8 cellular contexts compared by ENCODE assay signal in genomic region chr3:66490214-66490613, GRCh38. TPM values are rescaled to one million over a fixed set of nuclear protein-coding genes. Genes with fewer than 3 reads are reported as not detected.
A peak's percentile ranks its signal among the peaks of the same experiment; 100 is the strongest.
DNase-seq lines count a peak whose midpoint lies in the region; ATAC-seq, FAIRE-seq and TF ChIP-seq lines count a peak whose summit lies in the region.

No MANE protein-coding gene starts in this region.

- WGBS in H1 (ENCODE audit: extremely low coverage in 1 of 2, insufficient coverage in 1 of 2, insufficient read length in 1 of 2, insufficient replicate concordance in 2 of 2, low coverage in 1 of 2, low lambda C conversion rate in 2 of 2, missing lambda C conversion rate in 1 of 2), 2 experiments: 89% methylated on average over 4 of the region's 4 CpGs; no CpG with 5 or more reads in 1 of the 2 experiments

- no peaks in the 10 kb centered on the region for H3K27me3 ChIP-seq in H1 (replicated peaks in 1 of 4; ENCODE audit: control insufficient read depth in 3 of 4, extremely low read depth in 1 of 4, insufficient read depth in 3 of 4, low read length in 3 of 4)

- peak overlapping the region; percentile 46 for H3K4me3 Mint-ChIP-seq in activated CD4-positive, alpha-beta T cell treated with anti-CD3 and anti-CD28 coated beads for 36 hours
- H3K4me3 Mint-ChIP-seq in stimulated activated naive B cell treated with anti-CD40 and anti-IgM and Interleukin-4, amounts not matched to agents 10 μg/mL and 1 μg/mL and 100 μg/mL, for 72 hours: peak overlapping the region in 1 of 2 donors; percentile 35

- H2BK20ac ChIP-seq in H1 (ENCODE audit: low read length): no peak overlapping the region

- no peak overlapping the region for H2BK15ac ChIP-seq in H1 (ENCODE audit: low read length)

- H4K91ac ChIP-seq in H1 (replicated peaks; ENCODE audit: insufficient read length, low read length): no peak overlapping the region

- no peak overlapping the region for H3K23ac ChIP-seq in H1 (ENCODE audit: insufficient read length)

- peak; percentile 34 for DNase-seq in activated CD4-positive, alpha-beta T cell treated with anti-CD3 and anti-CD28 coated beads for 36 hours
- DNase-seq in activated CD4-positive, alpha-beta T cell treated with anti-CD3 and anti-CD28 coated beads, Interleukin-2, amount 50 U/mL, for 4 hours: no peak
- peak; percentile 9 to 33 for DNase-seq in Kasumi-1 (lab: John Stamatoyannopoulos, UW)
- no peak for DNase-seq in H1 (ENCODE audit: low read depth in 1 of 2, low spot score in 2 of 2)
- no peak for DNase-seq in stimulated activated naive B cell treated with anti-CD40 and anti-IgM and Interleukin-4, amounts not matched to agents 10 μg/mL and 1 μg/mL and 100 μg/mL, for 72 hours
- DNase-seq in NCI-H526 treated with DMSO at 0.1 percent for 48 hours (lab: John Stamatoyannopoulos, UW): no peak
- DNase-seq in T1000 (lab: John Stamatoyannopoulos, UW): no peak

- peaks cover 6 to 32% of the 10 kb centered on the region in 2 experiments for H4K20me1 ChIP-seq in H1 (replicated peaks in 1 of 2; ENCODE audit: control insufficient read depth in 1 of 2, insufficient read depth in 2 of 2, low read length in 2 of 2)

- no peaks in the 10 kb centered on the region for H3K27me3 Mint-ChIP-seq in activated CD4-positive, alpha-beta T cell treated with anti-CD3 and anti-CD28 coated beads for 36 hours
- H3K27me3 Mint-ChIP-seq in stimulated activated naive B cell treated with anti-CD40 and anti-IgM and Interleukin-4, amounts not matched to agents 10 μg/mL and 1 μg/mL and 100 μg/mL, for 72 hours: peaks cover 7 to 12% of the 10 kb centered on the region in 2 donors

- POLR2A ChIA-PET in activated CD4-positive, alpha-beta T cell treated with anti-CD3 and anti-CD28 coated beads for 36 hours (lab: Charles Lee): interaction anchor here (0.6 to 1.0 kb wide), 2 partner anchors 10 to 21 kb away, joined by 3 read pairs; no protein-coding TSS in a partner anchor
- POLR2A ChIA-PET in H1 (lab: Charles Lee; ENCODE audit: partially characterized antibody): interaction anchor here (0.6 to 7.5 kb wide), 7 partner anchors 9 to 237 kb away, joined by 3 to 51 read pairs (median 3); no protein-coding TSS in a partner anchor

- no peak for TF ChIP-seq RAD21 in H1 (IDR thresholded peaks at IDR 0.05 in 1 of 2, conservative IDR thresholded peaks at IDR 0.05 in 1 of 2; ENCODE audit: low read depth in 2 of 2, low read length in 2 of 2)

- no peaks in the 10 kb centered on the region for H3K36me3 ChIP-seq in H1 (ENCODE audit: control insufficient read depth in 2 of 4, insufficient read depth in 4 of 4, low read length in 3 of 4)

- no peaks in the 10 kb centered on the region for H3K9me3 ChIP-seq in H1 (ENCODE audit: insufficient read depth in 2 of 2, low read depth in 1 of 2, low read length in 1 of 2)

- CTCF ChIA-PET in activated CD4-positive, alpha-beta T cell treated with anti-CD3 and anti-CD28 coated beads for 36 hours (lab: Charles Lee): interaction anchor here (0.7 to 3.9 kb wide), 10 partner anchors 8 to 99 kb away, joined by 3 to 21 read pairs (median 6); partner anchors contain the start of gene LRIG1
- CTCF ChIA-PET in H1 (lab: Charles Lee; ENCODE audit: partially characterized antibody): interaction anchor here (0.6 to 2.4 kb wide), 7 partner anchors 9 to 368 kb away, joined by 3 to 13 read pairs (median 3); no protein-coding TSS in a partner anchor

- peak; percentile 45 for ATAC-seq in activated CD4-positive, alpha-beta T cell treated with anti-CD3 and anti-CD28 coated beads for 36 hours
- ATAC-seq in stimulated activated naive B cell treated with anti-CD40 and anti-IgM and Interleukin-4, amounts not matched to agents 10 μg/mL and 1 μg/mL and 100 μg/mL, for 72 hours (replicated peaks): peak; percentile 54 to 55
- no peak for ATAC-seq in GM18520 (IDR thresholded peaks at IDR 0.05; ENCODE audit: unreplicated experiment)

- 0 out of 2 replicates have a peak overlapping the region, but pooled peaks have one; percentile 24 for H3K18ac ChIP-seq in H1 (ENCODE audit: extremely low read depth, low read length)

- intact Hi-C loops in activated CD4-positive, alpha-beta T cell treated with anti-CD3 and anti-CD28 coated beads for 36 hours (cut with DNase I, micrococcal nuclease): loop anchor here in 1 of 2 experiments (10.0 kb wide), 1 partner anchor 325 kb away; no protein-coding TSS in a partner anchor

- no peak overlapping the region for H2BK120ac ChIP-seq in H1 (replicated peaks; ENCODE audit: low read depth, low read length)

- H3K4me3 ChIP-seq in H1 (ENCODE audit: extremely low read depth in 1 of 4, insufficient read depth in 2 of 4, low read depth in 3 of 4, low read length in 4 of 4): no peak overlapping the region

- peaks cover 81% of the 10 kb centered on the region for H3K4me1 Mint-ChIP-seq in activated CD4-positive, alpha-beta T cell treated with anti-CD3 and anti-CD28 coated beads for 36 hours
- H3K4me1 Mint-ChIP-seq in stimulated activated naive B cell treated with anti-CD40 and anti-IgM and Interleukin-4, amounts not matched to agents 10 μg/mL and 1 μg/mL and 100 μg/mL, for 72 hours: peaks cover 21 to 49% of the 10 kb centered on the region in 2 donors

- no peak overlapping the region for H3K14ac ChIP-seq in H1 (ENCODE audit: insufficient read length)

- H3K27ac ChIP-seq in H1 (ENCODE audit: low read depth, low read length): no peak overlapping the region

- no peak overlapping the region for H2BK5ac ChIP-seq in H1 (ENCODE audit: low read depth, low read length)

- H3K9ac ChIP-seq in H1 (replicated peaks in 1 of 4; ENCODE audit: extremely low read depth in 1 of 4, low read depth in 3 of 4, low read length in 3 of 4): no peak overlapping the region

- H3K79me2 ChIP-seq in H1 (ENCODE audit: control insufficient read depth in 1 of 2, insufficient read depth in 2 of 2, low read length in 2 of 2): peaks cover 56 to 100% of the 10 kb centered on the region in 2 experiments

- TF ChIP-seq EP300 in H1 (IDR thresholded peaks at IDR 0.05; ENCODE audit: borderline replicate concordance in 1 of 2, low read depth in 2 of 2, low read length in 2 of 2): no peak

- no peak; a peak in 1 of 3 replicates for TF ChIP-seq POLR2A in H1 (IDR thresholded peaks at IDR 0.05; ENCODE audit: control extremely low read depth in 1 of 2, low read depth in 2 of 2, low read length in 2 of 2)

- no peak for FAIRE-seq in H1 (lab: Jason Lieb, UNC)

- no peak overlapping the region for H3K56ac ChIP-seq in H1 (replicated peaks; ENCODE audit: insufficient read length, low read depth, low read length)

- no peaks in the 10 kb centered on the region for H3K9me3 Mint-ChIP-seq in activated CD4-positive, alpha-beta T cell treated with anti-CD3 and anti-CD28 coated beads for 36 hours (ENCODE audit: low read depth)
- H3K9me3 Mint-ChIP-seq in stimulated activated naive B cell treated with anti-CD40 and anti-IgM and Interleukin-4, amounts not matched to agents 10 μg/mL and 1 μg/mL and 100 μg/mL, for 72 hours: peaks cover 0 to 1% of the 10 kb centered on the region in 2 donors

- no peak for TF ChIP-seq CTCF in H1 (IDR thresholded peaks at IDR 0.05; ENCODE audit: control extremely low read depth in 1 of 3, insufficient read depth in 1 of 3, low read depth in 1 of 3, low read length in 3 of 3)

- H4K5ac ChIP-seq in H1 (ENCODE audit: insufficient read length, low read depth, low read length): no peak overlapping the region

- no peak overlapping the region for H2AFZ ChIP-seq in H1 (ENCODE audit: low read length)

- no peak overlapping the region for H3K4me2 ChIP-seq in H1 (ENCODE audit: insufficient read depth in 1 of 2, low read depth in 2 of 2, low read length in 2 of 2)

- H3K36me3 Mint-ChIP-seq in activated CD4-positive, alpha-beta T cell treated with anti-CD3 and anti-CD28 coated beads for 36 hours (ENCODE audit: low read depth): peaks cover 5% of the 10 kb centered on the region
- H3K36me3 Mint-ChIP-seq in stimulated activated naive B cell treated with anti-CD40 and anti-IgM and Interleukin-4, amounts not matched to agents 10 μg/mL and 1 μg/mL and 100 μg/mL, for 72 hours: peaks cover 0 to 4% of the 10 kb centered on the region in 2 donors

- H3K23me2 ChIP-seq in H1 (ENCODE audit: low read depth, low read length): no peaks in the 10 kb centered on the region

- no peak overlapping the region for H3K4ac ChIP-seq in H1 (replicated peaks; ENCODE audit: insufficient read length, low read depth, low read length)

- H4K8ac ChIP-seq in H1 (ENCODE audit: extremely low read depth, insufficient read depth, low read length): no peak overlapping the region

- peaks cover 11% of the 10 kb centered on the region for H3K79me1 ChIP-seq in H1 (ENCODE audit: low read depth, low read length)

- H2BK12ac ChIP-seq in H1 (ENCODE audit: low read depth, low read length): no peak overlapping the region

- H3K27ac Mint-ChIP-seq in activated CD4-positive, alpha-beta T cell treated with anti-CD3 and anti-CD28 coated beads for 36 hours: peak overlapping the region; percentile 90
- no peak overlapping the region for H3K27ac Mint-ChIP-seq in stimulated activated naive B cell treated with anti-CD40 and anti-IgM and Interleukin-4, amounts not matched to agents 10 μg/mL and 1 μg/mL and 100 μg/mL, for 72 hours

- H2AK5ac ChIP-seq in H1 (ENCODE audit: low read depth, low read length): no peak overlapping the region

- peaks cover 6 to 52% (median 39%) of the 10 kb centered on the region in 4 experiments for H3K4me1 ChIP-seq in H1 (replicated peaks in 1 of 4; ENCODE audit: control insufficient read depth in 3 of 4, insufficient read depth in 4 of 4, low read length in 3 of 4)

TF ChIP-seq in H1, 55 proteins besides CTCF, POLR2A, EP300 and RAD21 (continues in another document):
- TF ChIP-seq KDM4A (IDR thresholded peaks at IDR 0.05; ENCODE audit: low read depth, low read length, severe bottlenecking) (no peak), BRCA1 (IDR thresholded peaks at IDR 0.05; ENCODE audit: low read depth, low read length) (no peak), SUZ12 (IDR thresholded peaks at IDR 0.05; ENCODE audit: low read length) (no peak), SP2 (IDR thresholded peaks at IDR 0.05; ENCODE audit: low read length) (no peak), KDM1A (IDR thresholded peaks at IDR 0.05; ENCODE audit: borderline replicate concordance, low read length) (no peak), BACH1 (IDR thresholded peaks at IDR 0.05; ENCODE audit: low read length) (no peak), POU5F1 (IDR thresholded peaks at IDR 0.05; ENCODE audit: low read depth, low read length) (no peak), SAP30 (IDR thresholded peaks at IDR 0.05; ENCODE audit: insufficient read depth, insufficient replicate concordance, low read length) (no peak)

RNA-seq across cellular contexts. Expression of gene LRIG1, which starts 10.6 kb away (rescaled TPM):
- 10 to 100 TPM; 19.1 to 22.7 TPM for total RNA-seq in activated CD4-positive, alpha-beta T cell treated with anti-CD3 and anti-CD28 coated beads for 36 hours
- 78.1 and 86.8 TPM in 2 replicates for total RNA-seq in H1 (2021; fragmentation: NEBNext Ultra II Directional; extraction: Animal tissue kit (Norgen Biotek cat#: 25700))
- polyA plus RNA-seq in H1 (2011; rRNA removed): 88.7 and 94.1 TPM in 2 replicates
- polyA plus RNA-seq in H1 (2011; cell fraction: cytosol; rRNA removed): 87.8 TPM
- polyA plus RNA-seq in H1 (2011; cell fraction: nucleus; rRNA removed): 241 TPM
- 76.9 to 126 TPM (median 101 TPM) in 4 replicates for polyA plus RNA-seq in H1 (2012, experiment 1 of 2)
- polyA plus RNA-seq in H1 (2012, experiment 2 of 2): 35.9 TPM
- 95.4 TPM for polyA plus RNA-seq in H1 (2013, experiment 1 of 2)
- 95.1 TPM for polyA plus RNA-seq in H1 (2013, experiment 2 of 2)
- polyA minus RNA-seq in H1 (2011; rRNA and poly(A)+ RNA removed): 291 and 398 TPM in 2 replicates
- 82.9 TPM for polyA minus RNA-seq in H1 (2011; cell fraction: cytosol; rRNA and poly(A)+ RNA removed)
- polyA minus RNA-seq in H1 (2011; cell fraction: nucleus; rRNA and poly(A)+ RNA removed): 139 TPM

Comparison
In these comparisons a context has a peak if more than half of its experiments do, and no peak if none do; other contexts are left out.
1. DNase-seq: peak in activated CD4-positive, alpha-beta T cell treated with anti-CD3 and anti-CD28 coated beads for 36 hours (single experiment) and Kasumi-1 (2 of 2); none in activated CD4-positive, alpha-beta T cell treated with anti-CD3 and anti-CD28 coated beads, Interleukin-2, amount 50 U/mL, for 4 hours (0 of 2), H1 (0 of 2), stimulated activated naive B cell treated with anti-CD40 and anti-IgM and Interleukin-4, amounts not matched to agents 10 μg/mL and 1 μg/mL and 100 μg/mL, for 72 hours (single experiment), NCI-H526 treated with DMSO at 0.1 percent for 48 hours (single experiment) and T1000 (single experiment).